In genomic region chr7:157502701-157503111, GRCh38 we compare ENCODE assay signal across 8 cellular contexts.
A peak's percentile ranks its signal among the peaks of the same experiment; 100 is the strongest.
DNase-seq lines count a peak whose midpoint lies in the region; ATAC-seq lines count a peak whose summit lies in the region.

No MANE protein-coding gene starts in this region.

- H3K9me3 Mint-ChIP-seq in dendritic cell treated with granulocyte-macrophage colony-stimulating factor and Interleukin-4, amounts not matched to agents 40 ng/mL and 50 ng/mL, for 4 days = peaks cover 24% of the 10 kb centered on the region

- ATAC-seq in GM21723 (IDR thresholded peaks at IDR 0.05; ENCODE audit: unreplicated experiment) (peak; percentile 48), HG03460 (IDR thresholded peaks at IDR 0.05; ENCODE audit: unreplicated experiment) (no peak)

- H3K4me3 Mint-ChIP-seq in dendritic cell treated with granulocyte-macrophage colony-stimulating factor and Interleukin-4, amounts not matched to agents 40 ng/mL and 50 ng/mL, for 4 days = peak overlapping the region; percentile 11

- H3K27ac Mint-ChIP-seq in dendritic cell treated with granulocyte-macrophage colony-stimulating factor and Interleukin-4, amounts not matched to agents 40 ng/mL and 50 ng/mL, for 4 days = no peak overlapping the region

- peak; percentile 46 for DNase-seq in activated CD4-positive, CD25-positive, alpha-beta regulatory T cell treated with anti-CD3 and anti-CD28 coated beads, Interleukin-2, amount 50 U/mL, for 72 hours
- DNase-seq in stimulated activated CD4-positive, alpha-beta T cell treated with anti-CD3 and anti-CD28 coated beads, Interleukin-1b, Interleukin-23, amount 100 ng/mL, for 48 hours = peak; percentile 71
- no peak for DNase-seq in NCI-H2029 (lab: John Stamatoyannopoulos, UW)
- DNase-seq in HuH-7 (ENCODE audit: low spot score) = no peak
- DNase-seq in globus pallidus (ENCODE audit: low spot score) = no peak

- H3K27me3 Mint-ChIP-seq in dendritic cell treated with granulocyte-macrophage colony-stimulating factor and Interleukin-4, amounts not matched to agents 40 ng/mL and 50 ng/mL, for 4 days = peaks cover 22% of the 10 kb centered on the region

- H3K4me1 Mint-ChIP-seq in dendritic cell treated with granulocyte-macrophage colony-stimulating factor and Interleukin-4, amounts not matched to agents 40 ng/mL and 50 ng/mL, for 4 days (ENCODE audit: low read depth) = peaks cover 14% of the 10 kb centered on the region

- intact Hi-C loops in dendritic cell treated with granulocyte-macrophage colony-stimulating factor and Interleukin-4, amounts not matched to agents 40 ng/mL and 50 ng/mL, for 4 days (cut with micrococcal nuclease) = no loop called here

- no peaks in the 10 kb centered on the region for H3K36me3 Mint-ChIP-seq in dendritic cell treated with granulocyte-macrophage colony-stimulating factor and Interleukin-4, amounts not matched to agents 40 ng/mL and 50 ng/mL, for 4 days (ENCODE audit: low read depth)

Comparison
In these comparisons a context has a peak if more than half of its experiments do, and no peak if none do; other contexts are left out.
1. DNase-seq: peak in activated CD4-positive, CD25-positive, alpha-beta regulatory T cell treated with anti-CD3 and anti-CD28 coated beads, Interleukin-2, amount 50 U/mL, for 72 hours (single experiment) and stimulated activated CD4-positive, alpha-beta T cell treated with anti-CD3 and anti-CD28 coated beads, Interleukin-1b, Interleukin-23, amount 100 ng/mL, for 48 hours (single experiment); none in NCI-H2029 (single experiment), HuH-7 (single experiment) and globus pallidus (single experiment).